2 cellular contexts compared by ENCODE assay signal in the genomic region with DNA sequence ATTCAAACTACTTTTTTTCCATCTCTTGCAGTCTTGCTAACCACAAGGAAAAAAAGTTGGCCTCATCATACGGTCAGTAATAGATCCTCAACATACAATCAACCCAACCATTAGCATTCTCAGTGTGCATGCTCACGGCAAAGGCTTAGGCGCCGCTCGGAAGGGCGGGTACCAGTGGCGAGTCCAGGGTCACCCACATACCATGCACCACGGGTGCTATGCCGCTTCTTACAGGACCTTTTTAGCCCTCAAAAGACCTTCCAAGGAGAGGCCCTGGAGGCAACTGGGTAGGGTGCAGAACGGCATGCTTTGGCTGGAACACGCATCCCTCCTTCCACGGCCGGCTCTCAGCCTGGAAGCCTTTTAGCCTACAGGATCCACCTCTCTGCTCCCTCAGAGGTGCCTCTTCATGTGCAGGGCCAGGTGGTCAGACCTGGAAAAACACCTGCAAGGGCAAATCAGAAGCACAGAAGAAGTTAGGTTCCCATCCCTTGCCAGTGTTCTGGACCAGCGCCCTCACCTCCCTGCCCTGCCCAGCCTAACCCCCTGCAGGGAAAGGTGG.
TF ChIP-seq lines count a peak whose summit lies in the region.

No MANE protein-coding gene starts in this region.

TF ChIP-seq in endothelial cell of umbilical vein, 7 proteins besides CTCF, POLR2A, EP300 and RAD21:
- TF ChIP-seq JUN (IDR thresholded peaks at IDR 0.05; ENCODE audit: borderline replicate concordance, insufficient read depth, insufficient read length, low read depth): no peak
- no peak for TF ChIP-seq GATA2 (IDR thresholded peaks at IDR 0.05; ENCODE audit: insufficient read depth, insufficient read length, low read depth, low read length)
- TF ChIP-seq, protein P1, sequence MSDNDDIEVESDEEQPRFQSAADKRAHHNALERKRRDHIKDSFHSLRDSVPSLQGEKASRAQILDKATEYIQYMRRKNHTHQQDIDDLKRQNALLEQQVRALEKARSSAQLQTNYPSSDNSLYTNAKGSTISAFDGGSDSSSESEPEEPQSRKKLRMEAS (IDR thresholded peaks at IDR 0.05; ENCODE audit: insufficient read depth, insufficient read length): no peak
- no peak for TF ChIP-seq FOS (IDR thresholded peaks at IDR 0.05; ENCODE audit: borderline replicate concordance, insufficient read depth, low read length)
- no peak for TF ChIP-seq MYC (IDR thresholded peaks at IDR 0.05; ENCODE audit: low read depth, low read length)
- no peak for TF ChIP-seq POLR2AphosphoS5 (IDR thresholded peaks at IDR 0.05; ENCODE audit: insufficient read depth, low read depth, low read length)
- TF ChIP-seq EZH2 (IDR thresholded peaks at IDR 0.05; ENCODE audit: borderline replicate concordance, low read depth, low read length, severe bottlenecking): no peak

TF ChIP-seq in neural cell, 6 proteins besides CTCF, POLR2A, EP300 and RAD21:
- TF ChIP-seq EZH2 (IDR thresholded peaks at IDR 0.05; ENCODE audit: borderline replicate concordance, insufficient read depth, low read length, poor library complexity, severe bottlenecking) (no peak), TAF1 (IDR thresholded peaks at IDR 0.05; ENCODE audit: low read depth) (no peak)
TF ChIP-seq in neural cell: peak in this region for 0.
